8 cellular contexts compared by ENCODE assay signal in the genomic region with DNA sequence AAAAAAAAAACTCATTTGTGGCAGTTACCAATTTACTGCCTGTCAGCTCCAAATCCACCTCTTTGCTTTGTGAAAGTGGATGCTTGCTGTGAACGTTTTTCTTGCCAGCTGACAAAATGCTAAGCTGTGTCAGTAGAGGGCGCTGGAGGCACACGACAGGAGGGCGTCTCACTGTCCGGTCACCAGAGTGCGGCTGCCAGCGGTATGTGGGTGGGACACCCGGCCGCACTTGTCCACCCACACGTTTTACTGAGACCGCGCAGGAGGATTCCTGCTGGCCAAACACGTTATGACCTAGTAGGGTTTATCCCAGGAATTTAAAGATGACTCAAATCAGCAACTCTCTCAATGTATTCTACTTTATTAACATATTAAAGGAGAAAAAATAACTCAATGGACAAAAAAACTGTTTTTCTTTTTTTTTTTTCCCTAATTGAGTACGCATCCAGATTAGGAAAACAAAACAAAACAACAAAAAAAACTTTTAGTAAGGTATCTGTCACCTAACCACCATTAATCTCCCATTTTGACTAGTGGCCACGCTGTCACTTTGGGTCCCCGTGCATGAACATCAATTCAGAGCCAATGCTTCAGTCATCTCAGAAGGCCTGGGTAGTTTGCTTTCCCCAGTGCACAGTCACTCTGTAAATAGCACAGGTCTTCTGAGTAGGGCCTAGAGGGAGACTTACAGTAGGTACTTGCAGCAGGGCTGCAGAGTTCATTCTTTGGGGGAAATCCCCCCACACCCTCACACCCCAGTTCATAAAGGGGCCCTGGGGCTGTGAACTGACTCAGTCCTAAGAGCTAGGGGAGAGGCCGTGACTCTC. TPM values are rescaled to one million over a fixed set of nuclear protein-coding genes. Genes with fewer than 3 reads are reported as not detected.
DNase-seq lines count a peak whose midpoint lies in the region; ATAC-seq and TF ChIP-seq lines count a peak whose summit lies in the region.

No MANE protein-coding gene starts in this region.

- peak; percentile 84 for TF ChIP-seq CTCF in GM12875 (IDR thresholded peaks at IDR 0.05; ENCODE audit: borderline replicate concordance, insufficient read depth, low read depth, low read length)

- H3K4me3 ChIP-seq in GM12875 (ENCODE audit: low read depth, low read length) = no peak overlapping the region
- no peak overlapping the region for H3K4me3 ChIP-seq in aorta (ENCODE audit: low read length in 2 of 2)

- H3K27me3 ChIP-seq in aorta (ENCODE audit: control insufficient read depth in 1 of 2, insufficient read depth in 2 of 2, low read length in 1 of 2) = no peaks in the 10 kb centered on the region

- WGBS in aorta, 2 donors = 10% methylated on average over 17 of the region's 17 CpGs

- intact Hi-C loops in Right ventricle myocardium superior (cut with DNase I) (no loop called here), aorta (cut with DNase I) (loop anchor here (2.0 to 5.0 kb wide), 2 partner anchors 36 to 37 kb away; no protein-coding TSS in a partner anchor)

- H3K4me1 ChIP-seq in aorta (ENCODE audit: control insufficient read depth in 1 of 2, insufficient read depth in 2 of 2, low read length in 2 of 2) = no peaks in the 10 kb centered on the region

- no peaks in the 10 kb centered on the region for H3K9me3 Mint-ChIP-seq in activated naive CD8-positive, alpha-beta T cell treated with anti-CD3 and anti-CD28 coated beads for 36 hours

- ATAC-seq in HG02610 (IDR thresholded peaks at IDR 0.05; ENCODE audit: unreplicated experiment) (peak; percentile 98), Right ventricle myocardium superior (ENCODE audit: poor library complexity) (peak; percentile 98), aorta (ENCODE audit: low FRiP score) (peak; percentile 96)

- peak overlapping the region; percentile 42 for H3K27ac Mint-ChIP-seq in activated naive CD8-positive, alpha-beta T cell treated with anti-CD3 and anti-CD28 coated beads for 36 hours

- peaks cover 19% of the 10 kb centered on the region for H3K4me1 Mint-ChIP-seq in activated naive CD8-positive, alpha-beta T cell treated with anti-CD3 and anti-CD28 coated beads for 36 hours

- H3K36me3 ChIP-seq in aorta (ENCODE audit: control insufficient read depth in 1 of 2, insufficient read depth in 2 of 2, low read length in 1 of 2) = no peaks in the 10 kb centered on the region

- no peak overlapping the region for H3K27ac ChIP-seq in aorta (ENCODE audit: low read depth in 1 of 2, low read length in 2 of 2)

- no peaks in the 10 kb centered on the region for H3K27me3 Mint-ChIP-seq in activated naive CD8-positive, alpha-beta T cell treated with anti-CD3 and anti-CD28 coated beads for 36 hours

- H3K9me3 ChIP-seq in aorta (ENCODE audit: control insufficient read depth, low read length) = no peaks in the 10 kb centered on the region

- DNase-seq in NCI-H1048 (lab: John Stamatoyannopoulos, UW) (peak; percentile 38), SW 1271 (lab: John Stamatoyannopoulos, UW) (peak; percentile 85 to 87), Right ventricle myocardium superior (peak; percentile 91), pulmonary artery endothelial cell (ENCODE audit: low read depth, low spot score) (peak; percentile 57), aorta (peak; percentile 93 to 95)
- DNase-seq in activated naive CD8-positive, alpha-beta T cell treated with anti-CD3 and anti-CD28 coated beads for 36 hours = peak; percentile 81

- H3K4me3 Mint-ChIP-seq in activated naive CD8-positive, alpha-beta T cell treated with anti-CD3 and anti-CD28 coated beads for 36 hours = peak overlapping the region; percentile 25

- H3K36me3 Mint-ChIP-seq in activated naive CD8-positive, alpha-beta T cell treated with anti-CD3 and anti-CD28 coated beads for 36 hours = peaks cover 1% of the 10 kb centered on the region

RNA-seq across cellular contexts. Expression of a gene that starts 43.8 kb away (rescaled TPM):
- 1,000 to 10,000 TPM; 1,619 to 1,626 TPM for total RNA-seq in activated naive CD8-positive, alpha-beta T cell treated with anti-CD3 and anti-CD28 coated beads for 36 hours
- 671 TPM for total RNA-seq in Right ventricle myocardium superior
- 695 and 959 TPM in 2 replicates for total RNA-seq in pulmonary artery endothelial cell
- 100 to 1,000 TPM; 637 to 745 TPM for total RNA-seq in aorta
- 1,000 to 10,000 TPM; 1,749 to 3,399 TPM for polyA plus RNA-seq in aorta

RNA-seq across cellular contexts. Expression of a gene that starts 53.8 kb away (rescaled TPM):
- 10 to 100 TPM in 1 of 2 experiments, 1 to 10 TPM in 1; 8.1 to 10.4 TPM for total RNA-seq in activated naive CD8-positive, alpha-beta T cell treated with anti-CD3 and anti-CD28 coated beads for 36 hours
- total RNA-seq in Right ventricle myocardium superior (8.8 TPM), pulmonary artery endothelial cell (3.4 and 5.7 TPM in 2 replicates), aorta (1 to 10 TPM; 5.1 to 6.4 TPM)
- polyA plus RNA-seq in aorta = 1 to 10 TPM in 1 of 2 donors, under 1 TPM in 1; 0.13 to 2.3 TPM

Comparison
In these comparisons a context has a peak if more than half of its experiments do, and no peak if none do; other contexts are left out.
1. DNase-seq: peak in every context shown above with its lines; median percentile 94 in aorta; 91 in Right ventricle myocardium superior; 86 in SW 1271; 81 in activated naive CD8-positive, alpha-beta T cell treated with anti-CD3 and anti-CD28 coated beads for 36 hours; 57 in pulmonary artery endothelial cell; 38 in NCI-H1048.